In genomic region chr15:65613365-65613764, GRCh38 we compare ENCODE assay signal across 1 cellular context.
TF ChIP-seq lines count a peak whose summit lies in the region.

No MANE protein-coding gene starts in this region.

TF ChIP-seq in HepG2, 621 proteins besides CTCF, POLR2A, EP300 and RAD21:
- no peak for TF ChIP-seq RBAK (CRISPR knock-in tag; IDR thresholded peaks at IDR 0.05)
- TF ChIP-seq DNMT3B (CRISPR knock-in tag; conservative IDR thresholded peaks at IDR 0.05), result 0 out of 2 replicates have a peak, but pooled peaks have one; percentile 7
- TF ChIP-seq SALL1 (CRISPR knock-in tag; IDR thresholded peaks at IDR 0.05), result peak; percentile 24; the same call in 1 of the 2 replicates
- TF ChIP-seq ZNF484 (CRISPR knock-in tag; IDR thresholded peaks at IDR 0.05; ENCODE audit: borderline replicate concordance, low read depth), result no peak
